In the genomic region with DNA sequence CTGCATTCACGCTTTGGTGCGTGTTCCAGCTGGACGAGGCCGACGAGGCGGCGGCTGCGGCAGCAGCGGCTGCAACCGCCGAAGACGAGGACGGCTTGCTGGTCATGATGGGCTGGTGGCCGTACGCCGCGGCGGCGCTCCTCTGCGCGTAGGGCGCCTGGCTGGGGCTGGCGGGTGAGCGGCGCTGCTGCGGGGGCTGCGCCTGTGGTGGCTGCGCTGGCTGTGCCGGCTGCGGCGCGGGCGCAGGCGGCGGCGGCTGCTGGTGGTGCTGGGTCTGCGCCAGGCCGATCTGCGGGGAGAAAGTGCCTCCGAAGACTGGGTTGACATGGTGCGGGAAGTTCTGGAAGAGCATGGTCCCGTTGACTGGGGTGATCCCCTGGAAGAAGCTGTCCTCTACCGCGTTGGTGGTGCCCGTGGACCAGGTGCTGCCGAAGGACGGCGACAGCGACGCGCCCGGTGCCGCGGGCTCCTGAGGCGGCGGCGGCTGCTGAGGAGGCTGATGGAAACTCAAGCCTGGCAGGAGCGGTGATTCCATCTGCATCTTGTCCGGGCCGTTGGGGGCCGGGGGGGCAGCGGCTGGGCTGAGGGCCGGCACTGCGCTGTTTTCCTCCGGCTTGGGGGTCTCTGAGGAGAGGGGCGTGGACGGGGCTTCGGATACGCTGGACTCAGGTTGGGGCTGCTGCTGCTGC, we compare ENCODE assay signal across 8 cellular contexts. TPM values are rescaled to one million over a fixed set of nuclear protein-coding genes. Genes with fewer than 3 reads are reported as not detected.
DNase-seq lines count a peak whose midpoint lies in the region; ATAC-seq and TF ChIP-seq lines count a peak whose summit lies in the region.

No MANE protein-coding gene starts in this region.

- CTCF ChIA-PET in CD4-positive, alpha-beta T cell (lab: Charles Lee): no interaction called here

- peaks cover 64% of the 10 kb centered on the region for H3K79me2 ChIP-seq in neural cell (replicated peaks; ENCODE audit: insufficient read depth, low read length)

- 0 to 1% methylated on average over 23 to 51 of the region's 69 CpGs for WGBS in tibial nerve, 2 donors

- H3K36me3 ChIP-seq in neural cell (ENCODE audit: insufficient read depth, low read length): peaks cover 10% of the 10 kb centered on the region
- H3K36me3 ChIP-seq in tibial nerve: no peaks in the 10 kb centered on the region

- H4K20me1 ChIP-seq in neural cell (ENCODE audit: insufficient read depth): peaks cover 30% of the 10 kb centered on the region

- H3K4me1 ChIP-seq in foreskin keratinocyte (peaks cover 23% of the 10 kb centered on the region), tibial nerve (peaks cover 0 to 63% (median 11%) of the 10 kb centered on the region in 4 donors)

- POLR2A ChIA-PET in CD4-positive, alpha-beta T cell (lab: Charles Lee): interaction anchor here (4.7 kb wide), 1 partner anchor 51 kb away, joined by 28 read pairs; a partner anchor contains a TSS

- ATAC-seq in CD4-positive, alpha-beta T cell (ENCODE audit: poor library complexity): peak; percentile 61
- peak; percentile 40 for ATAC-seq in GM21723 (IDR thresholded peaks at IDR 0.05; ENCODE audit: unreplicated experiment)
- peak; percentile 49 for ATAC-seq in foreskin keratinocyte

- H3K4me2 ChIP-seq in neural cell (ENCODE audit: low read length): peak overlapping the region; percentile 96

- intact Hi-C loops in CD4-positive, alpha-beta T cell (cut with DNase I, micrococcal nuclease): loop anchor here (5.0 kb wide), 1 partner anchor 53 kb away; a partner anchor contains a TSS

- no peaks in the 10 kb centered on the region for H3K27me3 ChIP-seq in CD4-positive, alpha-beta T cell (ENCODE audit: control insufficient read depth, insufficient read depth, low read length)
- no peaks in the 10 kb centered on the region for H3K27me3 ChIP-seq in foreskin keratinocyte
- H3K27me3 ChIP-seq in neural cell (ENCODE audit: insufficient read depth, low read depth, low read length): peaks cover 8% of the 10 kb centered on the region
- H3K27me3 ChIP-seq in tibial nerve: no peaks in the 10 kb centered on the region

- H3K27me3 Mint-ChIP-seq in CD4-positive, alpha-beta T cell: no peaks in the 10 kb centered on the region

- peak overlapping the region; percentile 58 for H3K27ac Mint-ChIP-seq in CD4-positive, alpha-beta T cell

- no peak for TF ChIP-seq CTCF in CD4-positive, alpha-beta T cell (IDR thresholded peaks at IDR 0.05)
- TF ChIP-seq CTCF in foreskin keratinocyte (conservative IDR thresholded peaks at IDR 0.05) (no peak), neural cell (IDR thresholded peaks at IDR 0.05; ENCODE audit: poor library complexity, severe bottlenecking) (no peak), tibial nerve (IDR thresholded peaks at IDR 0.05) (no peak)

- no peak overlapping the region for H2AFZ ChIP-seq in neural cell (ENCODE audit: low read depth, low read length)

- no peaks in the 10 kb centered on the region for H3K9me3 ChIP-seq in CD4-positive, alpha-beta T cell (ENCODE audit: control insufficient read depth, low read length)
- H3K9me3 ChIP-seq in neural cell (ENCODE audit: low read length) (no peaks in the 10 kb centered on the region), tibial nerve (no peaks in the 10 kb centered on the region)

- peak overlapping the region; percentile 92 for H3K4me3 Mint-ChIP-seq in CD4-positive, alpha-beta T cell

- TF ChIP-seq POLR2A in tibial nerve (IDR thresholded peaks at IDR 0.05): no peak

- no peak overlapping the region for H3K27ac ChIP-seq in CD4-positive, alpha-beta T cell (ENCODE audit: low read depth, low read length)
- H3K27ac ChIP-seq in foreskin keratinocyte (no peak overlapping the region), neural cell (ENCODE audit: low read length) (peak overlapping the region; percentile 98), tibial nerve (peak overlapping the region; percentile 72 to 89 (median 82))

- peaks cover 5% of the 10 kb centered on the region for H3F3A ChIP-seq in neural cell (ENCODE audit: insufficient read depth, low read length, poor library complexity, severe bottlenecking)

- no peaks in the 10 kb centered on the region for H3K9me3 Mint-ChIP-seq in CD4-positive, alpha-beta T cell

- peaks cover 9% of the 10 kb centered on the region for H3K36me3 Mint-ChIP-seq in CD4-positive, alpha-beta T cell (ENCODE audit: low read depth)

- peak overlapping the region; percentile 84 for H3K9ac ChIP-seq in neural cell (ENCODE audit: low read length)

- no peak for TF ChIP-seq RAD21 in neural cell (conservative IDR thresholded peaks at IDR 0.05)

- H3K4me3 ChIP-seq in neural cell (ENCODE audit: low read length) (peak overlapping the region; percentile 87), tibial nerve (peak overlapping the region; percentile 66 to 84 (median 71))

- DNase-seq in CD4-positive, alpha-beta T cell: peak in 7 of 10 experiments; percentile 8 to 44 (median 26)
- peak; percentile 10 for DNase-seq in NCI-H2171 treated with DMSO at 0.1 percent for 48 hours (lab: John Stamatoyannopoulos, UW)
- DNase-seq in activated effector memory CD4-positive, alpha-beta T cell treated with anti-CD3 and anti-CD28 coated beads, Interleukin-2, amount 50 U/mL, for 16 hours: peak; percentile 78
- DNase-seq in foreskin keratinocyte: peak in 1 of 2 donors; percentile 9
- DNase-seq in tibial nerve (ENCODE audit: low spot score in 2 of 2): peak; percentile 16 to 20
- no peak for DNase-seq in KG1 (lab: John Stamatoyannopoulos, UW)

- TF ChIP-seq EP300 in neural cell (conservative IDR thresholded peaks at IDR 0.05; ENCODE audit: poor library complexity, severe bottlenecking) (no peak), tibial nerve (IDR thresholded peaks at IDR 0.05) (no peak)

- peaks cover 44% of the 10 kb centered on the region for H3K4me1 Mint-ChIP-seq in CD4-positive, alpha-beta T cell (ENCODE audit: low read depth)

- H3K9me2 ChIP-seq in neural cell (ENCODE audit: insufficient read depth, low read length): no peaks in the 10 kb centered on the region

TF ChIP-seq in neural cell, 6 proteins besides CTCF, POLR2A, EP300 and RAD21:
- no peak for TF ChIP-seq MXI1 (conservative IDR thresholded peaks at IDR 0.05; ENCODE audit: poor library complexity, severe bottlenecking)
- TF ChIP-seq, protein P1, sequence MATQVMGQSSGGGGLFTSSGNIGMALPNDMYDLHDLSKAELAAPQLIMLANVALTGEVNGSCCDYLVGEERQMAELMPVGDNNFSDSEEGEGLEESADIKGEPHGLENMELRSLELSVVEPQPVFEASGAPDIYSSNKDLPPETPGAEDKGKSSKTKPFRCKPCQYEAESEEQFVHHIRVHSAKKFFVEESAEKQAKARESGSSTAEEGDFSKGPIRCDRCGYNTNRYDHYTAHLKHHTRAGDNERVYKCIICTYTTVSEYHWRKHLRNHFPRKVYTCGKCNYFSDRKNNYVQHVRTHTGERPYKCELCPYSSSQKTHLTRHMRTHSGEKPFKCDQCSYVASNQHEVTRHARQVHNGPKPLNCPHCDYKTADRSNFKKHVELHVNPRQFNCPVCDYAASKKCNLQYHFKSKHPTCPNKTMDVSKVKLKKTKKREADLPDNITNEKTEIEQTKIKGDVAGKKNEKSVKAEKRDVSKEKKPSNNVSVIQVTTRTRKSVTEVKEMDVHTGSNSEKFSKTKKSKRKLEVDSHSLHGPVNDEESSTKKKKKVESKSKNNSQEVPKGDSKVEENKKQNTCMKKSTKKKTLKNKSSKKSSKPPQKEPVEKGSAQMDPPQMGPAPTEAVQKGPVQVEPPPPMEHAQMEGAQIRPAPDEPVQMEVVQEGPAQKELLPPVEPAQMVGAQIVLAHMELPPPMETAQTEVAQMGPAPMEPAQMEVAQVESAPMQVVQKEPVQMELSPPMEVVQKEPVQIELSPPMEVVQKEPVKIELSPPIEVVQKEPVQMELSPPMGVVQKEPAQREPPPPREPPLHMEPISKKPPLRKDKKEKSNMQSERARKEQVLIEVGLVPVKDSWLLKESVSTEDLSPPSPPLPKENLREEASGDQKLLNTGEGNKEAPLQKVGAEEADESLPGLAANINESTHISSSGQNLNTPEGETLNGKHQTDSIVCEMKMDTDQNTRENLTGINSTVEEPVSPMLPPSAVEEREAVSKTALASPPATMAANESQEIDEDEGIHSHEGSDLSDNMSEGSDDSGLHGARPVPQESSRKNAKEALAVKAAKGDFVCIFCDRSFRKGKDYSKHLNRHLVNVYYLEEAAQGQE (IDR thresholded peaks at IDR 0.05; ENCODE audit: borderline replicate concordance): no peak
- TF ChIP-seq TAF1 (IDR thresholded peaks at IDR 0.05; ENCODE audit: low read depth): no peak
- no peak for TF ChIP-seq POLR2AphosphoS5 (IDR thresholded peaks at IDR 0.05)
- no peak for TF ChIP-seq SMC3 (conservative IDR thresholded peaks at IDR 0.05; ENCODE audit: poor library complexity)
- no peak for TF ChIP-seq EZH2 (IDR thresholded peaks at IDR 0.05; ENCODE audit: borderline replicate concordance, insufficient read depth, low read length, poor library complexity, severe bottlenecking)

RNA-seq across cellular contexts. Expression of a gene that starts 51.1 kb away (rescaled TPM):
- total RNA-seq in CD4-positive, alpha-beta T cell: 1 to 10 TPM; 1.2 to 1.3 TPM
- total RNA-seq in foreskin keratinocyte (0.54 and 0.63 TPM in 2 replicates), tibial nerve (10 to 100 TPM in 1 of 4 donors, 1 to 10 TPM in 3; 6.7 to 11.4 (median 8.8) TPM)
- polyA plus RNA-seq in foreskin keratinocyte (0.09 and 0.12 TPM in 2 replicates), neural cell (17.9 and 20.0 TPM in 2 replicates)
- polyA minus RNA-seq in neural cell: 53.1 and 64.1 TPM in 2 replicates

RNA-seq across cellular contexts. Expression of a gene that starts 51.2 kb away (rescaled TPM):
- total RNA-seq in CD4-positive, alpha-beta T cell: 10 to 100 TPM; 33.5 to 36.1 TPM
- 25.6 and 31.5 TPM in 2 replicates for total RNA-seq in foreskin keratinocyte
- polyA plus RNA-seq in foreskin keratinocyte: 24.6 and 28.2 TPM in 2 replicates
- polyA plus RNA-seq in neural cell: 65.5 and 67.7 TPM in 2 replicates
- 37.5 and 53.8 TPM in 2 replicates for polyA minus RNA-seq in neural cell
- total RNA-seq in tibial nerve: 10 to 100 TPM; 11.3 to 15.1 (median 12.1) TPM

Comparison
In these comparisons a context has a peak if more than half of its experiments do, and no peak if none do; other contexts are left out.
1. H3K27ac ChIP-seq: peak in neural cell (single experiment) and tibial nerve (4 of 4); none in CD4-positive, alpha-beta T cell (single experiment) and foreskin keratinocyte (single experiment).
2. Peak in every context shown above with its lines, with median percentiles within 50 percentile points of each other: ATAC-seq.